Comparison of ENCODE assay signal across 9 cellular contexts in genomic region chr1:151512326-151512725, GRCh38. TPM values are rescaled to one million over a fixed set of nuclear protein-coding genes. Genes with fewer than 3 reads are reported as not detected.
DNase-seq lines count a peak whose midpoint lies in the region; ATAC-seq and TF ChIP-seq lines count a peak whose summit lies in the region.
"Had no signal": no experiment of that assay in that cellular context is flagged by ENCODE, and none has a peak within 500 bp of the region (broad histone marks: within the 10 kb centered on the region; RNA-seq: fewer than 3 reads in every experiment).

No MANE protein-coding gene starts in this region.

- peak overlapping the region; percentile 91 to 94 for H3K9ac ChIP-seq in duodenal mucosa (ENCODE audit: low read depth in 1 of 2, low read length in 2 of 2)

- H3K27me3 ChIP-seq in CD8-positive, alpha-beta T cell (ENCODE audit: insufficient read depth, low read length), result no peaks in the 10 kb centered on the region
- H3K27me3 ChIP-seq in duodenal mucosa (ENCODE audit: control insufficient read depth in 1 of 2, insufficient read depth in 2 of 2, low read length in 2 of 2), result no peaks in the 10 kb centered on the region

- POLR2A ChIA-PET in CD8-positive, alpha-beta T cell (lab: Charles Lee), result interaction anchor here (2.1 kb wide), 1 partner anchor 28 kb away, joined by 12 read pairs; the partner anchor contains the start of gene TUFT1

- CTCF ChIA-PET in CD8-positive, alpha-beta T cell (lab: Charles Lee), result no interaction called here

- no peaks in the 10 kb centered on the region for H3K27me3 Mint-ChIP-seq in CD8-positive, alpha-beta T cell (ENCODE audit: low read depth)
- H3K27me3 Mint-ChIP-seq in natural killer cell treated with Interleukin-12 subunit alpha and Interleukin-12 subunit beta and Interleukin-15 and Interleukin-18, amount 100 ng/mL, for 72 hours, result no peaks in the 10 kb centered on the region

- H3K27ac ChIP-seq in CD8-positive, alpha-beta T cell (ENCODE audit: low read depth, low read length), result no peak overlapping the region
- peak overlapping the region; percentile 85 for H3K27ac ChIP-seq in duodenal mucosa (ENCODE audit: low read depth, low read length)

- peak overlapping the region; percentile 94 for H3K4me3 Mint-ChIP-seq in CD8-positive, alpha-beta T cell
- peak overlapping the region; percentile 15 for H3K4me3 Mint-ChIP-seq in natural killer cell treated with Interleukin-12 subunit alpha and Interleukin-12 subunit beta and Interleukin-15 and Interleukin-18, amount 100 ng/mL, for 72 hours

- peak overlapping the region; percentile 65 for H3K4me3 ChIP-seq in CD8-positive, alpha-beta T cell (ENCODE audit: low read depth, low read length)
- peak overlapping the region; percentile 71 for H3K4me3 ChIP-seq in Jurkat, Clone E6-1 (ENCODE audit: low read length)
- peak overlapping the region; percentile 89 for H3K4me3 ChIP-seq in duodenal mucosa (ENCODE audit: low read depth in 1 of 2, low read length in 2 of 2)

- peaks cover 21% of the 10 kb centered on the region for H3K4me1 ChIP-seq in CD8-positive, alpha-beta T cell (ENCODE audit: insufficient read depth, low read length)
- H3K4me1 ChIP-seq in duodenal mucosa (ENCODE audit: control insufficient read depth in 1 of 2, insufficient read depth in 2 of 2, low read length in 2 of 2), result peaks cover 22 to 41% of the 10 kb centered on the region in 2 donors

- H3K9me3 ChIP-seq in CD8-positive, alpha-beta T cell (ENCODE audit: low read length), result no peaks in the 10 kb centered on the region
- no peaks in the 10 kb centered on the region for H3K9me3 ChIP-seq in duodenal mucosa (ENCODE audit: control insufficient read depth in 1 of 2, low read length in 2 of 2)

- H3K27ac Mint-ChIP-seq in CD8-positive, alpha-beta T cell, result no peak overlapping the region
- H3K27ac Mint-ChIP-seq in natural killer cell treated with Interleukin-12 subunit alpha and Interleukin-12 subunit beta and Interleukin-15 and Interleukin-18, amount 100 ng/mL, for 72 hours, result no peak overlapping the region

- no peaks in the 10 kb centered on the region for H3K9me3 Mint-ChIP-seq in CD8-positive, alpha-beta T cell
- H3K9me3 Mint-ChIP-seq in natural killer cell treated with Interleukin-12 subunit alpha and Interleukin-12 subunit beta and Interleukin-15 and Interleukin-18, amount 100 ng/mL, for 72 hours, result no peaks in the 10 kb centered on the region

- H3K36me3 Mint-ChIP-seq in CD8-positive, alpha-beta T cell, result no peaks in the 10 kb centered on the region
- no peaks in the 10 kb centered on the region for H3K36me3 Mint-ChIP-seq in natural killer cell treated with Interleukin-12 subunit alpha and Interleukin-12 subunit beta and Interleukin-15 and Interleukin-18, amount 100 ng/mL, for 72 hours

- no peak for ATAC-seq in CD8-positive, alpha-beta T cell
- no peak for ATAC-seq in natural killer cell treated with Interleukin-12 subunit alpha and Interleukin-12 subunit beta and Interleukin-15 and Interleukin-18, amount 100 ng/mL, for 72 hours
- no peak for ATAC-seq in GM18519 (IDR thresholded peaks at IDR 0.05; ENCODE audit: low FRiP score, unreplicated experiment)

- DNase-seq in CD8-positive, alpha-beta T cell, result no peak
- DNase-seq in Jurkat, Clone E6-1 (ENCODE audit: low read depth, low spot score), result no peak
- DNase-seq in natural killer cell treated with Interleukin-12 subunit alpha and Interleukin-12 subunit beta and Interleukin-15 and Interleukin-18, amount 100 ng/mL, for 72 hours (ENCODE audit: low spot score), result no peak
- DNase-seq in medulla oblongata (ENCODE audit: extremely low spot score), result no peak
- no peak for DNase-seq in SW 1271 (lab: John Stamatoyannopoulos, UW)
- DNase-seq in globus pallidus (ENCODE audit: low spot score), result no peak
- DNase-seq: NCI-H446 treated with DMSO at 0.1 percent for 48 hours had no signal

- TF ChIP-seq CTCF in CD8-positive, alpha-beta T cell (IDR thresholded peaks at IDR 0.05), result no peak

- intact Hi-C loops in CD8-positive, alpha-beta T cell (cut with DNase I, micrococcal nuclease), result loop anchor here in 1 of 2 experiments (5.0 kb wide), 1 partner anchor 70 kb away; no protein-coding TSS in a partner anchor

- H3K4me1 Mint-ChIP-seq in CD8-positive, alpha-beta T cell (ENCODE audit: low read depth), result peaks cover 28% of the 10 kb centered on the region
- peaks cover 12 to 14% of the 10 kb centered on the region in 2 donors for H3K4me1 Mint-ChIP-seq in natural killer cell treated with Interleukin-12 subunit alpha and Interleukin-12 subunit beta and Interleukin-15 and Interleukin-18, amount 100 ng/mL, for 72 hours (ENCODE audit: low read depth in 2 of 2)

- no peaks in the 10 kb centered on the region for H3K36me3 ChIP-seq in CD8-positive, alpha-beta T cell (ENCODE audit: insufficient read depth, low read length)
- no peaks in the 10 kb centered on the region for H3K36me3 ChIP-seq in duodenal mucosa (ENCODE audit: control insufficient read depth in 1 of 2, insufficient read depth in 2 of 2, low read length in 2 of 2)

RNA-seq across cellular contexts. Expression of gene CGN, which starts 1.1 kb away (rescaled TPM):
- total RNA-seq in CD8-positive, alpha-beta T cell, result under 1 TPM; 0.28 to 0.49 TPM
- polyA plus RNA-seq in Jurkat, Clone E6-1 (2012; ENCODE audit: insufficient read depth, insufficient read length), result 9.7 TPM
- total RNA-seq in natural killer cell treated with Interleukin-12 subunit alpha and Interleukin-12 subunit beta and Interleukin-15 and Interleukin-18, amount 100 ng/mL, for 72 hours, result 1 to 10 TPM in 1 of 2 donors, under 1 TPM in 1; 0.31 to 1.8 TPM

RNA-seq across cellular contexts. Expression of gene TUFT1, which starts 27.8 kb away (rescaled TPM):
- 1 to 10 TPM; 8.5 TPM for total RNA-seq in CD8-positive, alpha-beta T cell
- 0.43 TPM for polyA plus RNA-seq in Jurkat, Clone E6-1 (2012; ENCODE audit: insufficient read depth, insufficient read length)
- 1 to 10 TPM; 2.0 to 2.3 TPM for total RNA-seq in natural killer cell treated with Interleukin-12 subunit alpha and Interleukin-12 subunit beta and Interleukin-15 and Interleukin-18, amount 100 ng/mL, for 72 hours

RNA-seq across cellular contexts. Expression of gene POGZ, which starts 53.0 kb away (rescaled TPM):
- total RNA-seq in CD8-positive, alpha-beta T cell, result 10 to 100 TPM; 85.4 to 88.0 TPM
- 25.0 TPM for polyA plus RNA-seq in Jurkat, Clone E6-1 (2012; ENCODE audit: insufficient read depth, insufficient read length)
- 100 to 1,000 TPM in 1 of 2 donors, 10 to 100 TPM in 1; 74.9 to 127 TPM for total RNA-seq in natural killer cell treated with Interleukin-12 subunit alpha and Interleukin-12 subunit beta and Interleukin-15 and Interleukin-18, amount 100 ng/mL, for 72 hours
